8 cellular contexts compared by ENCODE assay signal in the genomic region with DNA sequence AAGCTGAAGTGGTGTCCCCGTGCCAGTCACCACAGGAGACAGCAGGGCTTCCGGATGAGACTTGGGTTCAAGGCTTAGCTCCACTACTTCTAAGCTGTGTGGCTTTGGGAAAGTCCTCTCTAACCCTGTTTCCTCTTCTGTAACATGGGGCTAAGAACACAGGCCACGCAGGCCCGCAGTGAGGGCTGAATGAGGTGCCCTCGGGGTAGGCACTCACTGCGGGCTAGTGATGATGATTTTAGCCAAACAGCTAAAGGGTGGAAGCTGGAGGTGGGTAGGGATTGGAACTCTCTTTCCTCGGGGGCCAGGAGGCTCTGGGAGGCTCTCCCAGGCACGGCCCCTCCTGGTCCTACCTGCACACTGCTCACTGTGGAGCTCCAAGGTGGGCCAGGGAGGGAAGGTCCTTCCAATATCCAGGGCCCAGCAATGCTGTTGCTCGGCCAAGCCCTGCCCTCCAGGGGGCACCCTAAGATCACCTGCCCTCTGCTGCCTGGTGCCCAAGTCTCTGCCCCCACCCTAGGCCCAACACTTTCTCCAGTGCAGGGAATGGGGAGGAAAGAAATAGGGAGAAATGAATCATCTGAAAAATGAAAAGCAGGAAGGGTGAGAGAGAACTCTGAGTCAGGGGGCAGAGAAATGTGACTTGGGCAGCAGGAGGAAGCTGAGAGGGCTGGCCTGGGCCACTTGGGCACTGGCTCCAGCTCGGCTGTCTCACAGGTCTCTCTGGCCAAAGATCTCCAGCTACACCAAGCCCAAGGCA. TPM values are rescaled to one million over a fixed set of nuclear protein-coding genes. Genes with fewer than 3 reads are reported as not detected.
DNase-seq lines count a peak whose midpoint lies in the region; ATAC-seq and TF ChIP-seq lines count a peak whose summit lies in the region.

No MANE protein-coding gene starts in this region.

- TF ChIP-seq POLR2A in suprapubic skin (IDR thresholded peaks at IDR 0.05): no peak

- peak; percentile 68 for DNase-seq in COLO668 (lab: John Stamatoyannopoulos, UW; ENCODE audit: unreplicated experiment)
- DNase-seq in HUDEP-2 (lab: John Stamatoyannopoulos, UW; ENCODE audit: unreplicated experiment in 76 of 76): peak in 47 of 76 experiments; percentile 9 to 60 (median 37)
- peak; percentile 58 for DNase-seq in WERI-Rb-1
- DNase-seq in coronary artery (ENCODE audit: low spot score): no peak
- DNase-seq in mesenchymal stem cell: peak; percentile 67
- DNase-seq in suprapubic skin (ENCODE audit: low spot score in 2 of 2): no peak
- no peak for DNase-seq in NCI-H2029 (lab: John Stamatoyannopoulos, UW)

- H2AFZ ChIP-seq in mesenchymal stem cell (ENCODE audit: low read depth, low read length): no peak overlapping the region

- H3K9me3 ChIP-seq in WERI-Rb-1 (ENCODE audit: severe bottlenecking): no peaks in the 10 kb centered on the region
- H3K9me3 ChIP-seq in mesenchymal stem cell (ENCODE audit: control insufficient read depth, low read length): no peaks in the 10 kb centered on the region
- no peaks in the 10 kb centered on the region for H3K9me3 ChIP-seq in suprapubic skin

- H2BK15ac ChIP-seq in mesenchymal stem cell (ENCODE audit: low read depth, poor library complexity, severe bottlenecking): no peak overlapping the region

- H4K91ac ChIP-seq in mesenchymal stem cell (ENCODE audit: low read length): no peak overlapping the region

- no peak for TF ChIP-seq EP300 in suprapubic skin (IDR thresholded peaks at IDR 0.05)

- H3K4me3 ChIP-seq in WERI-Rb-1 (ENCODE audit: low read depth, low read length): no peak overlapping the region
- no peak overlapping the region for H3K4me3 ChIP-seq in coronary artery
- H3K4me3 ChIP-seq in mesenchymal stem cell (ENCODE audit: insufficient read depth in 1 of 2, low read depth in 1 of 2, low read length in 2 of 2): no peak overlapping the region
- no peak overlapping the region for H3K4me3 ChIP-seq in suprapubic skin

- no peak overlapping the region; the same call in 1 of the 2 replicates for H3K27ac ChIP-seq in WERI-Rb-1
- peak overlapping the region; percentile 57 to 81 for H3K27ac ChIP-seq in coronary artery
- H3K27ac ChIP-seq in mesenchymal stem cell (ENCODE audit: low read length, poor library complexity, severe bottlenecking): peak overlapping the region; percentile 72
- H3K27ac ChIP-seq in suprapubic skin: no peak overlapping the region

- H3K36me3 ChIP-seq in WERI-Rb-1 (peaks cover 22% of the 10 kb centered on the region), mesenchymal stem cell (ENCODE audit: control insufficient read depth in 1 of 2, insufficient read depth in 2 of 2, low read depth in 1 of 2, low read length in 2 of 2) (peaks cover 75 to 85% of the 10 kb centered on the region in 2 experiments), suprapubic skin (peaks cover 62% of the 10 kb centered on the region)

- H4K8ac ChIP-seq in mesenchymal stem cell (ENCODE audit: low read length): no peak overlapping the region

- 88% methylated on average over 9 of the region's 10 CpGs for whole genome bisulfite sequencing in mesenchymal stem cell
- WGBS in suprapubic skin: 58% methylated on average over 7 of the region's 10 CpGs

- H3K4me2 ChIP-seq in mesenchymal stem cell (ENCODE audit: low read length, poor library complexity, severe bottlenecking): no peak overlapping the region

- H3K79me1 ChIP-seq in mesenchymal stem cell (replicated peaks; ENCODE audit: low read length, poor library complexity, severe bottlenecking): peaks cover 25% of the 10 kb centered on the region

- H3K14ac ChIP-seq in mesenchymal stem cell (ENCODE audit: low read length in 2 of 2): peak overlapping the region in 1 of 2 experiments; percentile 62

- H2AK5ac ChIP-seq in mesenchymal stem cell (ENCODE audit: low read length, severe bottlenecking): peak overlapping the region; percentile 49

- peak overlapping the region in 1 of 2 experiments; percentile 56 for H3K23ac ChIP-seq in mesenchymal stem cell (ENCODE audit: low read length in 2 of 2)

- no peak overlapping the region for H2BK120ac ChIP-seq in mesenchymal stem cell (ENCODE audit: low read depth, low read length)

- peak overlapping the region; percentile 65 for H3K9ac ChIP-seq in mesenchymal stem cell (ENCODE audit: low read length)

- H3K27me3 ChIP-seq in WERI-Rb-1 (ENCODE audit: insufficient read depth, low read depth, severe bottlenecking): no peaks in the 10 kb centered on the region
- H3K27me3 ChIP-seq in mesenchymal stem cell (ENCODE audit: control insufficient read depth in 1 of 2, insufficient read depth in 1 of 2, low read length in 2 of 2): no peaks in the 10 kb centered on the region
- no peaks in the 10 kb centered on the region for H3K27me3 ChIP-seq in suprapubic skin

- H2BK12ac ChIP-seq in mesenchymal stem cell (ENCODE audit: low read length in 2 of 2): no peak overlapping the region

- H3K18ac ChIP-seq in mesenchymal stem cell (ENCODE audit: low read depth in 1 of 2, low read length in 2 of 2): no peak overlapping the region

- H3K4me1 ChIP-seq in mesenchymal stem cell (ENCODE audit: control insufficient read depth, insufficient read depth, low read depth, low read length) (peaks cover 30% of the 10 kb centered on the region), suprapubic skin (peaks cover 11% of the 10 kb centered on the region)

- no peak overlapping the region for H2BK5ac ChIP-seq in mesenchymal stem cell (ENCODE audit: low read depth, low read length, poor library complexity, severe bottlenecking)

- TF ChIP-seq CTCF in WERI-Rb-1 (IDR thresholded peaks at IDR 0.05; ENCODE audit: low read depth, low read length) (peak; percentile 82), coronary artery (IDR thresholded peaks at IDR 0.05) (peak; percentile 59), suprapubic skin (IDR thresholded peaks at IDR 0.05) (peak; percentile 17 to 41)

- ATAC-seq in GM21619 (IDR thresholded peaks at IDR 0.05; ENCODE audit: unreplicated experiment): no peak

- H3K4ac ChIP-seq in mesenchymal stem cell (ENCODE audit: low read depth in 1 of 2, low read length in 2 of 2): no peak overlapping the region

RNA-seq across cellular contexts. Expression of gene EVA1B, which starts 19.2 kb away (rescaled TPM):
- polyA plus RNA-seq in mesenchymal stem cell (2013, experiment 1 of 2): 129 TPM
- polyA plus RNA-seq in mesenchymal stem cell (2013, experiment 2 of 2): 133 TPM
- total RNA-seq in suprapubic skin: 10 to 100 TPM; 13.3 to 28.0 (median 19.2) TPM

RNA-seq across cellular contexts. Expression of gene SH3D21, which starts 36.4 kb away (rescaled TPM):
- 1.9 TPM for polyA plus RNA-seq in mesenchymal stem cell (2013, experiment 1 of 2)
- 1.8 TPM for polyA plus RNA-seq in mesenchymal stem cell (2013, experiment 2 of 2)
- 10 to 100 TPM in 3 of 4 donors, 1 to 10 TPM in 1; 6.0 to 26.6 (median 16.0) TPM for total RNA-seq in suprapubic skin

RNA-seq across cellular contexts. Expression of gene STK40, which starts 43.1 kb away (rescaled TPM):
- polyA plus RNA-seq in mesenchymal stem cell (2013, experiment 1 of 2): 55.6 TPM
- 54.5 TPM for polyA plus RNA-seq in mesenchymal stem cell (2013, experiment 2 of 2)
- 10 to 100 TPM; 29.0 to 69.5 (median 51.8) TPM for total RNA-seq in suprapubic skin

RNA-seq across cellular contexts. Expression of gene LSM10, which starts 55.1 kb away (rescaled TPM):
- polyA plus RNA-seq in mesenchymal stem cell (2013, experiment 1 of 2): 62.4 TPM
- 61.1 TPM for polyA plus RNA-seq in mesenchymal stem cell (2013, experiment 2 of 2)
- 10 to 100 TPM; 19.2 to 22.6 (median 21.4) TPM for total RNA-seq in suprapubic skin

Comparison
In these comparisons a context has a peak if more than half of its experiments do, and no peak if none do; other contexts are left out.
1. DNase-seq: peak in COLO668 (single experiment), HUDEP-2 (47 of 76), WERI-Rb-1 (single experiment) and mesenchymal stem cell (single experiment); none in coronary artery (single experiment), suprapubic skin (0 of 2) and NCI-H2029 (single experiment).
2. H3K27ac ChIP-seq: peak in coronary artery (2 of 2) and mesenchymal stem cell (single experiment); none in WERI-Rb-1 (single experiment) and suprapubic skin (single experiment).
3. CTCF ChIP-seq: peak in every context shown above with its lines; median percentile 82 in WERI-Rb-1; 59 in coronary artery; 29 in suprapubic skin.